Comparison of ENCODE assay signal across 21 cellular contexts in genomic region chr19:43641333-43641732, GRCh38. TPM values are rescaled to one million over a fixed set of nuclear protein-coding genes. Genes with fewer than 3 reads are reported as not detected.
DNase-seq lines count a peak whose midpoint lies in the region; ATAC-seq, FAIRE-seq and TF ChIP-seq lines count a peak whose summit lies in the region.
"Had no signal": no experiment of that assay in that cellular context is flagged by ENCODE, and none has a peak within 500 bp of the region (broad histone marks: within the 10 kb centered on the region; RNA-seq: fewer than 3 reads in every experiment).

No MANE protein-coding gene starts in this region.

- no peak for FAIRE-seq in astrocyte (lab: Jason Lieb, UNC)

- H3K4me1 Mint-ChIP-seq in T-helper 2 cell treated with Interferon-gamma antibody and Interleukin-4, amounts not matched to agents 5 μg/mL and 100 μg/mL, for 36 hours (ENCODE audit: low read depth), result peaks cover 6% of the 10 kb centered on the region
- no peaks in the 10 kb centered on the region for H3K4me1 Mint-ChIP-seq in astrocyte (ENCODE audit: low read depth, unreplicated experiment)
- H3K4me1 Mint-ChIP-seq in natural killer cell treated with Interleukin-12 subunit alpha and Interleukin-12 subunit beta and Interleukin-15 and Interleukin-18, amount 100 ng/mL, for 72 hours (ENCODE audit: low read depth in 2 of 2), result peaks cover 9 to 13% of the 10 kb centered on the region in 2 donors

- H3K36me3 ChIP-seq in HCT116 (ENCODE audit: control insufficient read depth in 1 of 2, insufficient read depth in 2 of 2, low read length in 2 of 2) (0 out of 4 replicates have a peak, but pooled peaks cover 0 to 4% of the 10 kb centered on the region in 2 experiments), astrocyte (ENCODE audit: insufficient read depth, low read length) (no peaks in the 10 kb centered on the region), thyroid gland (no peaks in the 10 kb centered on the region)
- H3K36me3 ChIP-seq: ascending aorta, colonic mucosa, gastrocnemius medialis, upper lobe of left lung had no signal

- H3K27ac Mint-ChIP-seq in T-helper 2 cell treated with Interferon-gamma antibody and Interleukin-4, amounts not matched to agents 5 μg/mL and 100 μg/mL, for 36 hours, result peak overlapping the region; percentile 47
- no peak overlapping the region for H3K27ac Mint-ChIP-seq in astrocyte (ENCODE audit: unreplicated experiment)
- no peak overlapping the region for H3K27ac Mint-ChIP-seq in natural killer cell treated with Interleukin-12 subunit alpha and Interleukin-12 subunit beta and Interleukin-15 and Interleukin-18, amount 100 ng/mL, for 72 hours

- no peak overlapping the region for H3K9ac ChIP-seq in HCT116 (ENCODE audit: low read length)
- H3K9ac ChIP-seq in astrocyte (ENCODE audit: low read length), result no peak overlapping the region

- H3K9me2 ChIP-seq in HCT116 (ENCODE audit: insufficient read depth), result no peaks in the 10 kb centered on the region

- H3K4me1 ChIP-seq in HCT116 (ENCODE audit: control insufficient read depth in 1 of 2, insufficient read depth in 2 of 2, low read length in 2 of 2) (peaks cover 10 to 23% of the 10 kb centered on the region in 2 experiments), astrocyte (ENCODE audit: insufficient read depth, low read length) (peaks cover 8% of the 10 kb centered on the region), thyroid gland (peaks cover 7 to 8% of the 10 kb centered on the region in 2 donors)
- H3K4me1 ChIP-seq: colonic mucosa had no signal

- RAD21 ChIA-PET in HCT116 (lab: Charles Lee; ENCODE audit: low non-redundant PET in 1 of 2, low total read pairs in 2 of 2, uncharacterized antibody in 2 of 2, unreplicated experiment in 2 of 2), result no interaction called here

- H3K4me3 Mint-ChIP-seq in T-helper 2 cell treated with Interferon-gamma antibody and Interleukin-4, amounts not matched to agents 5 μg/mL and 100 μg/mL, for 36 hours, result peak overlapping the region; percentile 66
- H3K4me3 Mint-ChIP-seq in astrocyte (ENCODE audit: unreplicated experiment), result peak overlapping the region; percentile 81
- peak overlapping the region; percentile 50 for H3K4me3 Mint-ChIP-seq in natural killer cell treated with Interleukin-12 subunit alpha and Interleukin-12 subunit beta and Interleukin-15 and Interleukin-18, amount 100 ng/mL, for 72 hours

- WGBS in thyroid gland, 2 donors, result 58 to 74% methylated on average over 2 of the region's 2 CpGs

- H3K27me3 ChIP-seq in HCT116 (ENCODE audit: insufficient read depth, low read length) (peaks cover 7% of the 10 kb centered on the region; the same call in 1 of the 2 replicates), astrocyte (ENCODE audit: insufficient read depth, low read length) (peaks cover 14% of the 10 kb centered on the region), thyroid gland (no peaks in the 10 kb centered on the region)
- H3K27me3 ChIP-seq: ascending aorta, colonic mucosa had no signal

- no peaks in the 10 kb centered on the region for H3K36me3 Mint-ChIP-seq in T-helper 2 cell treated with Interferon-gamma antibody and Interleukin-4, amounts not matched to agents 5 μg/mL and 100 μg/mL, for 36 hours (ENCODE audit: low read depth)
- peaks cover 1% of the 10 kb centered on the region for H3K36me3 Mint-ChIP-seq in astrocyte (ENCODE audit: low read depth, unreplicated experiment)
- peaks cover 2% of the 10 kb centered on the region for H3K36me3 Mint-ChIP-seq in natural killer cell treated with Interleukin-12 subunit alpha and Interleukin-12 subunit beta and Interleukin-15 and Interleukin-18, amount 100 ng/mL, for 72 hours

- no peak overlapping the region for H3K4me2 ChIP-seq in HCT116 (ENCODE audit: low read length)
- H3K4me2 ChIP-seq in astrocyte (ENCODE audit: low read length), result no peak overlapping the region

- no peaks in the 10 kb centered on the region for H3K9me3 Mint-ChIP-seq in T-helper 2 cell treated with Interferon-gamma antibody and Interleukin-4, amounts not matched to agents 5 μg/mL and 100 μg/mL, for 36 hours
- H3K9me3 Mint-ChIP-seq in astrocyte (ENCODE audit: unreplicated experiment), result peaks cover 3% of the 10 kb centered on the region
- no peaks in the 10 kb centered on the region for H3K9me3 Mint-ChIP-seq in natural killer cell treated with Interleukin-12 subunit alpha and Interleukin-12 subunit beta and Interleukin-15 and Interleukin-18, amount 100 ng/mL, for 72 hours

- H3K27ac ChIP-seq in HCT116 (ENCODE audit: low read depth, low read length) (no peak overlapping the region), astrocyte (ENCODE audit: low read depth, low read length) (no peak overlapping the region), thyroid gland (no peak overlapping the region)
- H3K27ac ChIP-seq: ascending aorta, C4-2B, colonic mucosa, epithelial cell of prostate, gastrocnemius medialis, neutrophil, upper lobe of left lung had no signal

- DNase-seq in T-helper 2 cell treated with Interferon-gamma antibody and Interleukin-4, amounts not matched to agents 5 μg/mL and 100 μg/mL, for 36 hours (ENCODE audit: low spot score), result no peak
- DNase-seq in T-helper 2 cell, result no peak
- DNase-seq in HCT116 (ENCODE audit: low read depth, low spot score), result no peak
- no peak for DNase-seq in astrocyte (ENCODE audit: low read depth)
- DNase-seq in natural killer cell treated with Interleukin-12 subunit alpha and Interleukin-12 subunit beta and Interleukin-15 and Interleukin-18, amount 100 ng/mL, for 72 hours (ENCODE audit: low spot score), result no peak
- no peak for DNase-seq in hepatic stellate cell (ENCODE audit: low spot score)
- no peak for DNase-seq in thyroid gland
- DNase-seq: colonic mucosa; gastrocnemius medialis; NCI-H2081; NCI-H526 treated with DMSO at 0.1 percent for 48 hours; stimulated activated CD4-positive, alpha-beta T cell treated with anti-CD3 and anti-CD28 coated beads, Interleukin-4, amount 100 ng/mL, for 1 hour; stimulated activated CD8-positive, alpha-beta memory T cell treated with anti-CD3 and anti-CD28 coated beads, Interleukin-4, amount 100 ng/mL, for 48 hours; upper lobe of left lung had no signal

- H2AFZ ChIP-seq in HCT116 (ENCODE audit: low read depth, low read length, poor library complexity, severe bottlenecking) (no peak overlapping the region), astrocyte (ENCODE audit: low read depth, low read length) (no peak overlapping the region)

- POLR2A ChIA-PET in HCT116 (lab: Charles Lee), result interaction anchor here (1.1 kb wide), 1 partner anchor 27 kb away, joined by 4 read pairs; no protein-coding TSS in a partner anchor

- H3K9me3 ChIP-seq in HCT116 (ENCODE audit: control insufficient read depth in 1 of 2, insufficient read depth in 1 of 2, low read depth in 1 of 2, low read length in 2 of 2), result no peaks in the 10 kb centered on the region
- H3K9me3 ChIP-seq in astrocyte (ENCODE audit: insufficient read depth, low read depth, low read length), result no peaks in the 10 kb centered on the region
- H3K9me3 ChIP-seq in thyroid gland, result no peaks in the 10 kb centered on the region
- H3K9me3 ChIP-seq: ascending aorta, colonic mucosa, gastrocnemius medialis, neutrophil, upper lobe of left lung had no signal

- TF ChIP-seq POLR2A in HCT116 (IDR thresholded peaks at IDR 0.05; ENCODE audit: borderline replicate concordance, extremely low read depth, insufficient read depth, insufficient read length), result no peak
- TF ChIP-seq POLR2A in thyroid gland (IDR thresholded peaks at IDR 0.05), result no peak

- no TSS peak for BruUV-seq in HCT116 (replicated peaks; lab: Mats Ljungman, UMichigan)

- H4K20me1 ChIP-seq in HCT116 (ENCODE audit: insufficient read depth), result no peaks in the 10 kb centered on the region
- peaks cover 8% of the 10 kb centered on the region for H4K20me1 ChIP-seq in astrocyte (ENCODE audit: insufficient read depth, low read length)

- peaks cover 44% of the 10 kb centered on the region for H3K27me3 Mint-ChIP-seq in T-helper 2 cell treated with Interferon-gamma antibody and Interleukin-4, amounts not matched to agents 5 μg/mL and 100 μg/mL, for 36 hours (ENCODE audit: low read depth)
- H3K27me3 Mint-ChIP-seq in astrocyte (ENCODE audit: low read depth, unreplicated experiment), result peaks cover 8% of the 10 kb centered on the region
- peaks cover 25 to 38% of the 10 kb centered on the region in 2 donors for H3K27me3 Mint-ChIP-seq in natural killer cell treated with Interleukin-12 subunit alpha and Interleukin-12 subunit beta and Interleukin-15 and Interleukin-18, amount 100 ng/mL, for 72 hours

- H3K79me2 ChIP-seq in HCT116 (ENCODE audit: insufficient read depth, low read length) (no peaks in the 10 kb centered on the region), astrocyte (ENCODE audit: insufficient read depth, low read length) (no peaks in the 10 kb centered on the region)

- H3K4me3 ChIP-seq in HCT116 (replicated peaks in 1 of 2; ENCODE audit: low read depth in 1 of 2, low read length in 2 of 2), result no peak overlapping the region
- no peak overlapping the region for H3K4me3 ChIP-seq in astrocyte (ENCODE audit: insufficient read depth, low read depth, low read length)
- H3K4me3 ChIP-seq in thyroid gland (replicated peaks in 1 of 3), result no peak overlapping the region
- H3K4me3 ChIP-seq: ascending aorta, colonic mucosa, lung, upper lobe of left lung had no signal

- TF ChIP-seq CTCF in HCT116 (IDR thresholded peaks at IDR 0.05 in 2 of 3, conservative IDR thresholded peaks at IDR 0.05 in 1 of 3; ENCODE audit: borderline replicate concordance in 1 of 3, insufficient read depth in 1 of 3, low read depth in 2 of 3, low read length in 2 of 3) (no peak), astrocyte (IDR thresholded peaks at IDR 0.05; ENCODE audit: insufficient read depth, low read depth, low read length) (no peak), thyroid gland (IDR thresholded peaks at IDR 0.05) (no peak)

- no peak for TF ChIP-seq RAD21 in HCT116 (IDR thresholded peaks at IDR 0.05; ENCODE audit: low read depth)

- ATAC-seq in HCT116 (peak; percentile 21; the same call in 1 of the 2 replicates), HG02798 (IDR thresholded peaks at IDR 0.05; ENCODE audit: poor library complexity, unreplicated experiment) (no peak)
- no peak for ATAC-seq in natural killer cell treated with Interleukin-12 subunit alpha and Interleukin-12 subunit beta and Interleukin-15 and Interleukin-18, amount 100 ng/mL, for 72 hours
- ATAC-seq: gastrocnemius medialis had no signal

- intact Hi-C loops in HCT116 (cut with micrococcal nuclease) (no loop called here), thyroid gland (cut with DNase I) (no loop called here)

- CTCF ChIA-PET in HCT116 (lab: Charles Lee), result no interaction called here

RNA-seq across cellular contexts. Expression of gene CADM4, which starts 1.7 kb away (rescaled TPM):
- total RNA-seq in HCT116 (2021; ENCODE audit: unreplicated experiment) (28.7 TPM), astrocyte (40.8 and 52.1 TPM in 2 replicates), thyroid gland (10 to 100 TPM in 1 of 4 donors, 1 to 10 TPM in 3; 2.3 to 11.9 (median 3.4) TPM)
- polyA plus RNA-seq in HCT116 (2012), result 33.7 and 34.8 TPM in 2 replicates
- total RNA-seq in natural killer cell treated with Interleukin-12 subunit alpha and Interleukin-12 subunit beta and Interleukin-15 and Interleukin-18, amount 100 ng/mL, for 72 hours, result under 1 TPM; 0.59 TPM

RNA-seq across cellular contexts. Expression of gene ZNF428, which starts 21.9 kb away (rescaled TPM):
- 39.6 TPM for total RNA-seq in HCT116 (2021; ENCODE audit: unreplicated experiment)
- 37.5 and 37.7 TPM in 2 replicates for polyA plus RNA-seq in HCT116 (2012)
- 53.4 and 54.7 TPM in 2 replicates for total RNA-seq in astrocyte
- total RNA-seq in natural killer cell treated with Interleukin-12 subunit alpha and Interleukin-12 subunit beta and Interleukin-15 and Interleukin-18, amount 100 ng/mL, for 72 hours, result 10 to 100 TPM; 24.9 to 25.3 TPM
- total RNA-seq in thyroid gland, result 10 to 100 TPM; 28.9 to 61.5 (median 33.5) TPM

RNA-seq across cellular contexts. Expression of gene PLAUR, which starts 28.6 kb away (rescaled TPM):
- total RNA-seq in HCT116 (2021; ENCODE audit: unreplicated experiment), result 98.1 TPM
- polyA plus RNA-seq in HCT116 (2012), result 161 and 211 TPM in 2 replicates
- 112 and 116 TPM in 2 replicates for total RNA-seq in astrocyte
- 100 to 1,000 TPM in 1 of 2 donors, 10 to 100 TPM in 1; 83.6 to 172 TPM for total RNA-seq in natural killer cell treated with Interleukin-12 subunit alpha and Interleukin-12 subunit beta and Interleukin-15 and Interleukin-18, amount 100 ng/mL, for 72 hours
- 10 to 100 TPM in 1 of 4 donors, 1 to 10 TPM in 3; 2.4 to 21.1 (median 4.5) TPM for total RNA-seq in thyroid gland

RNA-seq across cellular contexts. Expression of gene SRRM5, which starts 29.4 kb away (rescaled TPM):
- total RNA-seq in HCT116 (2021; ENCODE audit: unreplicated experiment) (not detected), astrocyte (0.23 TPM in 1 of 2 replicates, not detected in the other), thyroid gland (1 to 10 TPM in 1 of 4 donors, under 1 TPM in 2, not detected in 1; 0.27 to 1.5 (median 0.59) TPM)
- 0.16 and 0.20 TPM in 2 replicates for polyA plus RNA-seq in HCT116 (2012)
- total RNA-seq in natural killer cell treated with Interleukin-12 subunit alpha and Interleukin-12 subunit beta and Interleukin-15 and Interleukin-18, amount 100 ng/mL, for 72 hours, result 1 to 10 TPM; 1.1 to 1.8 TPM
- total RNA-seq: A172 had no signal

RNA-seq across cellular contexts. Expression of gene ZNF576, which starts 44.9 kb away (rescaled TPM):
- total RNA-seq in HCT116 (2021; ENCODE audit: unreplicated experiment), result 11.2 TPM
- polyA plus RNA-seq in HCT116 (2012), result 11.4 and 11.9 TPM in 2 replicates
- total RNA-seq in astrocyte, result 13.8 and 14.5 TPM in 2 replicates
- 10 to 100 TPM; 19.5 to 22.3 TPM for total RNA-seq in natural killer cell treated with Interleukin-12 subunit alpha and Interleukin-12 subunit beta and Interleukin-15 and Interleukin-18, amount 100 ng/mL, for 72 hours
- total RNA-seq in thyroid gland, result 10 to 100 TPM; 15.7 to 23.5 (median 17.9) TPM
